Comparison of ENCODE assay signal across 33 cellular contexts in genomic region chr17:52283872-52284271, GRCh38.
"Had no signal": no experiment of that assay in that cellular context is flagged by ENCODE, and none has a peak within 500 bp of the region (broad histone marks: within the 10 kb centered on the region; RNA-seq: fewer than 3 reads in every experiment).

No MANE protein-coding gene starts in this region.

- DNase-seq: Karpas-422, Kasumi-1, KG1, MG63, MM.1S, MV-4-11, NCI-H1048, NCI-H1092, NCI-H1092 treated with DMSO at 0.1 percent for 48 hours, NCI-H1105, NCI-H1105 treated with DMSO at 0.1 percent for 48 hours, NCI-H1417, NCI-H1417 treated with DMSO at 0.1 percent for 48 hours, NCI-H1436, NCI-H1436 treated with DMSO at 0.1 percent for 48 hours, NCI-H146, NCI-H1694, NCI-H1694 treated with DMSO at 0.1 percent for 48 hours, NCI-H187, NCI-H187 treated with DMSO at 0.1 percent for 48 hours, NCI-H1930, NCI-H2029 treated with DMSO at 0.1 percent for 48 hours, NCI-H2081, NCI-H2081 treated with DMSO at 0.1 percent for 48 hours, NCI-H2107, NCI-H2171, NCI-H2171 treated with DMSO at 0.1 percent for 48 hours, NCI-H2227 treated with DMSO at 0.1 percent for 48 hours, NCI-H226, NCI-H345, NCI-H446, NCI-H446 treated with DMSO at 0.1 percent for 48 hours, NCI-H510A had no signal
